ENCODE assay signal across 36 cellular contexts in the genomic region with DNA sequence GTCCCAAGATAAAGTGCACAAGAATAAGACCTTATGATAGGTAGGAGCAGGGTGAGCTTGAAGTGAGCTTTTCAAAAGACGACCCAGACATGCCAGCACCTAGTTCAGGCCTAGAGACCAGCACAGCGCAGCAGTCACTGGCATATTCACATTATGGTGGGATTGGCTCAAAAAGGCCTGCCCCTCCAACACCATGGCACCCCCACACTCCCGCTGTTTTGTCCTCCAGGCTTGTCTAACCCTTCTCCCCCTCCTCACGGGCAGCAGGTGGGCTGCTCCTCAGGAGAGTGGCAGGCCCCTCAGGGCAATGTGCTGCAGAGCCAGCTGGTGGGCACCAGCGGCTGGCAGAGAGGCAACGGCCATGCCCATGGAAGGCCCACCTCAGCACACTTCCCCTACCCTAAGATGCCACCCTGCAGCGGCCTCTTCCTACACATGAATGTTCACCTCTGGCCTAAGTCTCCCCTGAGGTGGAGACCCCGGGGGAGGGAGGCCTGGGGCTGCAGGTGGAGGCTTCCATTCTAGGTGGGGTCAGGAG. TPM values are rescaled to one million over a fixed set of nuclear protein-coding genes. Genes with fewer than 3 reads are reported as not detected.
"Had no signal": no experiment of that assay in that cellular context is flagged by ENCODE, and none has a peak within 500 bp of the region (broad histone marks: within the 10 kb centered on the region; RNA-seq: fewer than 3 reads in every experiment).

No MANE protein-coding gene starts in this region.

- H3K36me3 ChIP-seq: brain microvascular endothelial cell, breast epithelium had no signal

- FAIRE-seq: astrocyte, TTC549 had no signal

- H3K27ac ChIP-seq: adrenal gland, body of pancreas, brain microvascular endothelial cell, breast epithelium, VCaP had no signal

- H3K9me3 ChIP-seq: adrenal gland, body of pancreas, breast epithelium had no signal

- H3K4me3 ChIP-seq: adrenal gland, body of pancreas, breast epithelium had no signal

- DNase-seq: activated B cell treated with CpG ODN at 0.5 μM for 24 hours; activated CD4-positive, alpha-beta memory T cell treated with anti-CD3 and anti-CD28 coated beads for 36 hours; activated CD4-positive, alpha-beta T cell treated with anti-CD3 and anti-CD28 coated beads for 4 hours; activated CD4-positive, alpha-beta T cell treated with anti-CD3 and anti-CD28 coated beads, Interleukin-2, amount 10 ng/mL, durations not matched to agents 24 days and 14 days; activated CD4-positive, alpha-beta T cell treated with anti-CD3 and anti-CD28 coated beads, Interleukin-2, amount 50 U/mL, for 1 hour; activated CD4-positive, alpha-beta T cell treated with anti-CD3 and anti-CD28 coated beads, Interleukin-2, amount 50 U/mL, for 4 hours; activated CD4-positive, CD25-positive, alpha-beta regulatory T cell treated with anti-CD3 and anti-CD28 coated beads, Interleukin-2, amount 50 U/mL, for 72 hours; activated CD8-positive, alpha-beta memory T cell treated with anti-CD3 and anti-CD28 coated beads, Interleukin-2, amount 50 U/mL, for 4 hours; activated CD8-positive, alpha-beta T cell treated with anti-CD3 and anti-CD28 coated beads for 36 hours; activated effector memory CD4-positive, alpha-beta T cell treated with anti-CD3 and anti-CD28 coated beads, Interleukin-2, amount 50 U/mL, for 16 hours; activated gamma-delta T cell treated with Interleukin-2 at 50 U/mL for 16 hours; activated naive CD4-positive, alpha-beta T cell; activated naive CD4-positive, alpha-beta T cell treated with anti-CD3 and anti-CD28 coated beads for 36 hours; activated naive CD4-positive, alpha-beta T cell treated with anti-CD3 and anti-CD28 coated beads, Interleukin-2, amount 50 U/mL, for 16 hours; activated naive CD8-positive, alpha-beta T cell treated with anti-CD3 and anti-CD28 coated beads for 36 hours; activated T-cell treated with anti-CD3 and anti-CD28 coated beads for 4 hours; activated T-cell treated with anti-CD3 and anti-CD28 coated beads, Interleukin-2, amount 50 U/mL, for 1 hour; activated T-cell treated with anti-CD3 and anti-CD28 coated beads, Interleukin-2, amount 50 U/mL, for 4 hours; activated T-cell treated with anti-CD3 and anti-CD28 coated beads, Interleukin-2, amount 50 U/mL, for 72 hours; adrenal gland; amniotic stem cell; aorta; body of pancreas; brain microvascular endothelial cell; caudate nucleus; cerebellar nuclear complex; T-helper 2 cell; T-helper 9 cell had no signal

- H3K4me1 ChIP-seq: adrenal gland, body of pancreas, breast epithelium had no signal

- ATAC-seq: activated CD8-positive, alpha-beta T cell treated with anti-CD3 and anti-CD28 coated beads for 36 hours; activated naive CD4-positive, alpha-beta T cell treated with anti-CD3 and anti-CD28 coated beads, Interleukin-2, amount 50 U/mL, for 72 hours; activated T-cell treated with anti-CD3 and anti-CD28 coated beads, Interleukin-2, amount 50 U/mL, for 4 hours; activated T-cell treated with anti-CD3 and anti-CD28 coated beads, Interleukin-2, amount 50 U/mL, for 72 hours; activated T-helper 17 cell treated with anti-CD3 and anti-CD28 coated beads, Interleukin-2, amount 50 U/mL, for 72 hours; body of pancreas had no signal

- H3K27me3 ChIP-seq: adrenal gland, body of pancreas, breast epithelium had no signal

RNA-seq across cellular contexts. Expression of a gene that starts 25.6 kb away (rescaled TPM):
- total RNA-seq: activated CD4-positive, alpha-beta memory T cell treated with anti-CD3 and anti-CD28 coated beads for 36 hours; activated CD4-positive, alpha-beta T cell treated with anti-CD3 and anti-CD28 coated beads, Interleukin-2, amount 10 ng/mL, durations not matched to agents 24 days and 14 days; activated CD8-positive, alpha-beta T cell treated with anti-CD3 and anti-CD28 coated beads for 36 hours; activated naive CD4-positive, alpha-beta T cell treated with anti-CD3 and anti-CD28 coated beads for 36 hours; activated naive CD4-positive, alpha-beta T cell treated with anti-CD3 and anti-CD28 coated beads, Interleukin-2, amount 50 U/mL, for 72 hours; activated naive CD8-positive, alpha-beta T cell treated with anti-CD3 and anti-CD28 coated beads for 36 hours; activated T-helper 1 cell treated with anti-CD3 and anti-CD28 coated beads, Interleukin-12 subunit alpha, Interleukin-12 subunit beta, Interleukin-2, Interleukin-4 antibody, amounts not matched to agents 30 ng/mL and 10 ng/mL and 1 ng/mL, durations not matched to agents 14 hours and 24 hours and 36 hours; activated T-helper 17 cell treated with anti-CD3 and anti-CD28 coated beads, Interleukin-2, amount 50 U/mL, for 72 hours; aorta; chondrocyte had no signal
- polyA plus RNA-seq: aorta had no signal
